In the genomic region with DNA sequence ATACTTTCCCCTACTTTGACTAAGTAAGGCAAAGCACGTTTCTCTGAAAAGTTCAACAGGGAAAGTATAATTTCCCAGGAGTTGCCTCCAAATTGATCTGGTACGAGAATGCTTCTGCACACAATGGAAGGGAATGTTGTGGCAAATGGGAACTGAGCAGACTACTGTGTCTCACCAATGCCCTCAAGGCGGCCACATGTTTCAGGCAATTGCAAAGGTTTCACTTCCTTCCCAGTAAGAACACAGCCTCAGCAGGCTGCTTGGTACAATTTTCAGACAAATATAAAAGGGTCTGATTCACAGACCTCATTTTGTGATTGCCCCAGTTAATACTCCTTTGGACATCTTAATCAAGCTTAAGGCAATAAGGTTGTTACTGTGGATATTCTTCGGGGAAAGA, we compare ENCODE assay signal across 9 cellular contexts.
DNase-seq lines count a peak whose midpoint lies in the region; ATAC-seq and TF ChIP-seq lines count a peak whose summit lies in the region.
"Had no signal": no experiment of that assay in that cellular context is flagged by ENCODE, and none has a peak within 500 bp of the region (broad histone marks: within the 10 kb centered on the region; RNA-seq: fewer than 3 reads in every experiment).

No MANE protein-coding gene starts in this region.

- H3K9me3 ChIP-seq in mammary epithelial cell (replicated peaks; ENCODE audit: insufficient read depth, low read length) (no peaks in the 10 kb centered on the region), WERI-Rb-1 (ENCODE audit: severe bottlenecking) (no peaks in the 10 kb centered on the region)

- no peaks in the 10 kb centered on the region for H3K36me3 ChIP-seq in mammary epithelial cell (ENCODE audit: insufficient read depth, low read length)
- no peaks in the 10 kb centered on the region for H3K36me3 ChIP-seq in WERI-Rb-1

- peak overlapping the region; percentile 78 for H2AFZ ChIP-seq in mammary epithelial cell (ENCODE audit: low read depth, low read length)

- CTCF ChIA-PET in mammary epithelial cell (lab: Charles Lee; ENCODE audit: low non-redundant PET), result no interaction called here

- no peaks in the 10 kb centered on the region for H4K20me1 ChIP-seq in mammary epithelial cell (ENCODE audit: insufficient read depth, low read length)

- 9% methylated on average over 4 of the region's 4 CpGs for WGBS in mammary epithelial cell (ENCODE audit: low coverage, missing lambda C conversion rate)

- dilution Hi-C loops in mammary epithelial cell (cut with HindIII; ENCODE audit: low sequenced_read_pairs), result loop anchor here (5.0 kb wide), 2 partner anchors 43 to 72 kb away; a partner anchor contains a TSS

- no peaks in the 10 kb centered on the region for H3K4me1 ChIP-seq in mammary epithelial cell (ENCODE audit: insufficient read depth, low read length)

- H3K27me3 ChIP-seq in mammary epithelial cell (ENCODE audit: insufficient read depth, low read length), result no peaks in the 10 kb centered on the region
- H3K27me3 ChIP-seq in WERI-Rb-1 (ENCODE audit: insufficient read depth, low read depth, severe bottlenecking), result no peaks in the 10 kb centered on the region

- H3K4me2 ChIP-seq in mammary epithelial cell (ENCODE audit: insufficient read depth, low read depth, low read length), result peak overlapping the region; percentile 16

- no TSS peak for BruUV-seq in mammary epithelial cell (replicated peaks; lab: Mats Ljungman, UMichigan)

- no peak overlapping the region for H3K4me3 ChIP-seq in mammary epithelial cell (replicated peaks in 1 of 3; ENCODE audit: insufficient read depth in 1 of 3, low read depth in 2 of 3, low read length in 3 of 3)
- H3K4me3 ChIP-seq in WERI-Rb-1 (ENCODE audit: low read depth, low read length), result no peak overlapping the region

- ATAC-seq in GM21360 (IDR thresholded peaks at IDR 0.05; ENCODE audit: unreplicated experiment) (peak; percentile 83), HG03354 (IDR thresholded peaks at IDR 0.05; ENCODE audit: poor library complexity, severe bottlenecking, unreplicated experiment) (peak; percentile 72), GM19455 (IDR thresholded peaks at IDR 0.05; ENCODE audit: unreplicated experiment) (no peak)
- ATAC-seq: activated naive CD4-positive, alpha-beta T cell treated with anti-CD3 and anti-CD28 coated beads, Interleukin-2, amount 50 U/mL, for 72 hours had no signal

- H3K79me2 ChIP-seq in mammary epithelial cell (ENCODE audit: insufficient read depth, low read length), result no peaks in the 10 kb centered on the region

- intact Hi-C loops in mammary epithelial cell (cut with micrococcal nuclease), result no loop called here

- TF ChIP-seq CTCF in GM10266 (IDR thresholded peaks at IDR 0.05; ENCODE audit: control insufficient read depth, insufficient read depth, low read depth, missing control alignments), result no peak
- TF ChIP-seq CTCF in mammary epithelial cell (conservative IDR thresholded peaks at IDR 0.05 in 1 of 2, IDR thresholded peaks at IDR 0.05 in 1 of 2; ENCODE audit: extremely low read depth in 1 of 2, insufficient read depth in 1 of 2, low read depth in 1 of 2, low read length in 2 of 2), result no peak
- TF ChIP-seq CTCF in WERI-Rb-1 (IDR thresholded peaks at IDR 0.05; ENCODE audit: low read depth, low read length), result no peak

- DNase-seq in GM10266 (ENCODE audit: extremely low spot score) (peak; percentile 29), mammary epithelial cell (peak; percentile 34), WERI-Rb-1 (no peak), NCI-H2227 (lab: John Stamatoyannopoulos, UW; ENCODE audit: unreplicated experiment) (no peak), NCI-H526 treated with DMSO at 0.1 percent for 48 hours (lab: John Stamatoyannopoulos, UW) (no peak)

- no peak overlapping the region for H3K9ac ChIP-seq in mammary epithelial cell (ENCODE audit: insufficient read depth, low read length)

- H3K27ac ChIP-seq in mammary epithelial cell (ENCODE audit: insufficient read depth, low read depth, low read length), result no peak overlapping the region
- H3K27ac ChIP-seq in WERI-Rb-1, result no peak overlapping the region

- in situ Hi-C loops in mammary epithelial cell (cut with MboI; ENCODE audit: low sequenced_read_pairs in 2 of 2), result loop anchor here in 1 of 2 donors (25.0 kb wide), 1 partner anchor 187 kb away; a partner anchor contains a TSS

Comparison
In these comparisons a context has a peak if more than half of its experiments do, and no peak if none do; other contexts are left out.
1. DNase-seq: peak in GM10266 (single experiment) and mammary epithelial cell (single experiment); none in WERI-Rb-1 (single experiment), NCI-H2227 (single experiment) and NCI-H526 treated with DMSO at 0.1 percent for 48 hours (single experiment).